14 cellular contexts compared by ENCODE assay signal in genomic region chr17:45702666-45703266, GRCh38.
DNase-seq lines count a peak whose midpoint lies in the region; ATAC-seq and TF ChIP-seq lines count a peak whose summit lies in the region.
"Had no signal": no experiment of that assay in that cellular context is flagged by ENCODE, and none has a peak within 500 bp of the region (broad histone marks: within the 10 kb centered on the region; RNA-seq: fewer than 3 reads in every experiment).

No MANE protein-coding gene starts in this region.

- H3K4me3 ChIP-seq in mesendoderm (ENCODE audit: low read length) (no peak overlapping the region), psoas muscle (no peak overlapping the region)

- H3K4me2 ChIP-seq in mesendoderm (ENCODE audit: low read length), result no peak overlapping the region

- no peak overlapping the region for H3K56ac ChIP-seq in mesendoderm (ENCODE audit: low read length)

- H3K18ac ChIP-seq in mesendoderm (ENCODE audit: low read length), result no peak overlapping the region

- no peak overlapping the region for H3K4ac ChIP-seq in mesendoderm (ENCODE audit: low read depth, low read length)

- no peaks in the 10 kb centered on the region for H3K9me3 ChIP-seq in psoas muscle

- no peak overlapping the region for H4K8ac ChIP-seq in mesendoderm (ENCODE audit: low read depth, low read length)

- no peak overlapping the region for H4K5ac ChIP-seq in mesendoderm (ENCODE audit: low read length)

- no peak overlapping the region for H3K9ac ChIP-seq in mesendoderm (ENCODE audit: low read length)

- TF ChIP-seq CTCF in psoas muscle (IDR thresholded peaks at IDR 0.05), result no peak

- H2AK5ac ChIP-seq in mesendoderm (ENCODE audit: low read length), result no peak overlapping the region

- H3K4me1 ChIP-seq in mesendoderm (ENCODE audit: control insufficient read depth, low read depth, low read length) (no peaks in the 10 kb centered on the region), psoas muscle (no peaks in the 10 kb centered on the region)

- DNase-seq in ELR (ENCODE audit: low read depth), result peak; percentile 32
- DNase-seq in NCI-H460 (ENCODE audit: extremely low read depth, low read depth), result peak; percentile 26
- peak; percentile 32 for DNase-seq in dermis blood vessel endothelial cell
- DNase-seq in mesendoderm, result peak; percentile 52
- DNase-seq in NCI-H1436 treated with DMSO at 0.1 percent for 48 hours (lab: John Stamatoyannopoulos, UW), result no peak
- DNase-seq in NCI-H2107 treated with DMSO at 0.1 percent for 48 hours (lab: John Stamatoyannopoulos, UW; ENCODE audit: unreplicated experiment), result no peak
- DNase-seq in psoas muscle, result no peak
- no peak for DNase-seq in COLO829 (ENCODE audit: low spot score)
- DNase-seq: CD4-positive, alpha-beta T cell; NCI-H1048; SHP77 treated with DMSO at 0.1 percent for 48 hours; stimulated activated CD4-positive, alpha-beta T cell treated with anti-CD3 and anti-CD28 coated beads, Interleukin-4, amount 100 ng/mL, for 24 hours; stimulated activated naive CD4-positive, alpha-beta T cell had no signal

- H3K79me1 ChIP-seq in mesendoderm (ENCODE audit: low read length), result no peaks in the 10 kb centered on the region

- H3K36me3 ChIP-seq in mesendoderm (ENCODE audit: control insufficient read depth, insufficient read depth, low read length) (no peaks in the 10 kb centered on the region), psoas muscle (ENCODE audit: insufficient read depth in 1 of 2, low read depth in 1 of 2) (no peaks in the 10 kb centered on the region)

- H3K27me3 ChIP-seq in mesendoderm (ENCODE audit: insufficient read depth, low read length, poor library complexity) (no peaks in the 10 kb centered on the region), psoas muscle (ENCODE audit: insufficient read depth in 3 of 3, low read length in 2 of 3) (peaks cover 0 to 30% (median 6%) of the 10 kb centered on the region in 3 donors)

- ATAC-seq in psoas muscle, result no peak

- no CpG with 5 or more reads among the region's 1 CpG for WGBS in mesendoderm (ENCODE audit: extremely low coverage, insufficient coverage, low lambda C conversion rate)
- 23 to 39% (median 36%) methylated on average over 1 of the region's 1 CpG for WGBS in psoas muscle, 3 donors

- no peak overlapping the region for H2BK120ac ChIP-seq in mesendoderm (ENCODE audit: low read depth, low read length)

- no peaks in the 10 kb centered on the region for H3K79me2 ChIP-seq in mesendoderm (ENCODE audit: control insufficient read depth, insufficient read depth, low read length)

- intact Hi-C loops in psoas muscle (cut with DNase I), result loop anchor here in 1 of 2 donors (5.0 kb wide), 1 partner anchor 55 kb away; no protein-coding TSS in a partner anchor

- no peak overlapping the region for H3K23ac ChIP-seq in mesendoderm (ENCODE audit: low read length)

- no peak overlapping the region for H2BK5ac ChIP-seq in mesendoderm (ENCODE audit: low read length)

- H2BK15ac ChIP-seq in mesendoderm (replicated peaks; ENCODE audit: low read depth), result no peak overlapping the region

- H3K27ac ChIP-seq in mesendoderm (ENCODE audit: low read depth, low read length) (no peak overlapping the region), psoas muscle (no peak overlapping the region)
- H3K27ac ChIP-seq: VCaP had no signal

Comparison
In these comparisons a context has a peak if more than half of its experiments do, and no peak if none do; other contexts are left out.
1. DNase-seq: peak in ELR (single experiment), NCI-H460 (single experiment), dermis blood vessel endothelial cell (single experiment) and mesendoderm (single experiment); none in NCI-H1436 treated with DMSO at 0.1 percent for 48 hours (single experiment), NCI-H2107 treated with DMSO at 0.1 percent for 48 hours (single experiment), psoas muscle (0 of 2) and COLO829 (single experiment).